In the genomic region with DNA sequence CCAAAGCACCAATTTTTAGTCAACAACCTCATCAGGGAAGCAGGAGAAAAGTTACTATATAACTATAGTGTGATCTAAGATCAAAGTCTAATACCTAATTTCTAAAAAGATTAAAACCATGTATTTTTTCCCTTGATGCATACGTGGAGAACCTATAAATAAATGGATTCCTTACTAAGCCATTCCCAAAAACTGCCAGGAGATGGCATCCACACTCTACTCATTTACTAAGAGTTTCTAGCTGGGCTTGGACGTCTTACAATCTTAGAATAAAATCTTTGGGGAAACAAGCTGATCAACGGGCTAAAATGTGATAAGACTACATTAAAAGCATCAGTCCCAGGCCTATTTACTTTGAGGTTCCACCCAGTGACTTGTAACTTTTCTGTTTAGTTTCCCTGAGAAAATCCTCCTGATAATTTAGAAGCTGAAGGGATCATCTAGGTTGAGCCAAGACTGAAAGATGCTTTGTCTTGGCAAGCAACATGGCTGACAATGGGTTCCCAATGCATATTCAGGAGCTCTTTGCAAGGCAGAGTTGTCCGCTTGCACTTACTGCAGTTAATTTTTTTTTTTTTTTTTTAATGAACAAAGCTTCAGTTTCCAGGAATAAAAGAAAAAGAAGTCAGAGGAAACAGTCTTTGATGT, we compare ENCODE assay signal across 8 cellular contexts.
DNase-seq lines count a peak whose midpoint lies in the region; ATAC-seq, FAIRE-seq and TF ChIP-seq lines count a peak whose summit lies in the region.

No MANE protein-coding gene starts in this region.

- H3K27me3 ChIP-seq in KMS-11 (ENCODE audit: insufficient read depth, low read depth), result no peaks in the 10 kb centered on the region
- no peaks in the 10 kb centered on the region for H3K27me3 ChIP-seq in prostate gland (replicated peaks; ENCODE audit: insufficient read depth)

- no peak overlapping the region for H3K9ac ChIP-seq in KMS-11

- H3K4me3 ChIP-seq in KMS-11 (IDR thresholded peaks at IDR 0.05; ENCODE audit: insufficient read depth, low read depth, low read length) (no peak overlapping the region), fibroblast of the aortic adventitia (ENCODE audit: low read depth, low read length) (no peak overlapping the region), prostate gland (no peak overlapping the region)

- FAIRE-seq in D721Med (lab: Jason Lieb, UNC) (no peak), RCC 7860 (lab: Jason Lieb, UNC) (no peak)

- H3K9me3 ChIP-seq in prostate gland, result no peaks in the 10 kb centered on the region

- no peaks in the 10 kb centered on the region for H4K20me1 ChIP-seq in KMS-11 (ENCODE audit: insufficient read depth)

- no peak overlapping the region for H3K4me2 ChIP-seq in KMS-11

- WGBS in prostate gland, result 16% methylated on average over 4 of the region's 4 CpGs

- no peak overlapping the region for H2AFZ ChIP-seq in KMS-11 (ENCODE audit: low read depth)

- TF ChIP-seq CTCF in D721Med (IDR thresholded peaks at IDR 0.05; ENCODE audit: insufficient read depth, missing control alignments) (peak; percentile 68), KMS-11 (conservative IDR thresholded peaks at IDR 0.05; ENCODE audit: low read depth, low read length) (peak; percentile 42; the same call in 1 of the 2 replicates), fibroblast of the aortic adventitia (IDR thresholded peaks at IDR 0.05; ENCODE audit: insufficient read depth, low read length) (peak; percentile 77), prostate gland (IDR thresholded peaks at IDR 0.05) (peak in 3 of 4 experiments; percentile 43 to 72 (median 55))

- H3K79me2 ChIP-seq in KMS-11 (ENCODE audit: insufficient read depth, low read depth), result peaks cover 8% of the 10 kb centered on the region

- H3K27ac ChIP-seq in KMS-11 (no peak overlapping the region), prostate gland (no peak overlapping the region)

- intact Hi-C loops in prostate gland (cut with DNase I), result loop anchor here (10.0 kb wide), 1 partner anchor 642 kb away; no protein-coding TSS in a partner anchor

- peaks cover 18% of the 10 kb centered on the region for H3K4me1 ChIP-seq in KMS-11 (ENCODE audit: low read depth, poor library complexity, severe bottlenecking)
- no peaks in the 10 kb centered on the region for H3K4me1 ChIP-seq in prostate gland (replicated peaks)

- no peak for ATAC-seq in GM19351 (IDR thresholded peaks at IDR 0.05; ENCODE audit: unreplicated experiment)

- H3K36me3 ChIP-seq in KMS-11 (ENCODE audit: insufficient read depth), result no peaks in the 10 kb centered on the region
- H3K36me3 ChIP-seq in prostate gland, result no peaks in the 10 kb centered on the region

- DNase-seq in D721Med (ENCODE audit: insufficient read length, low spot score) (no peak), RCC 7860 (ENCODE audit: low spot score) (peak; percentile 28), fibroblast of the aortic adventitia (ENCODE audit: low read depth) (peak; percentile 88), prostate gland (ENCODE audit: low spot score) (peak; percentile 36), T-helper 9 cell (no peak), GM19240 (ENCODE audit: insufficient read length, low spot score) (no peak)

- TF ChIP-seq POLR2A in prostate gland (IDR thresholded peaks at IDR 0.05), result no peak

Comparison
In these comparisons a context has a peak if more than half of its experiments do, and no peak if none do; other contexts are left out.
1. DNase-seq: peak in RCC 7860 (single experiment), fibroblast of the aortic adventitia (single experiment) and prostate gland (single experiment); none in D721Med (single experiment), T-helper 9 cell (single experiment) and GM19240 (single experiment).
2. Peak in every context shown above with its lines, with median percentiles within 50 percentile points of each other: CTCF ChIP-seq.